1 cellular context compared by ENCODE assay signal in genomic region chr1:23916209-23917131, GRCh38.
TF ChIP-seq lines count a peak whose summit lies in the region.

No MANE protein-coding gene starts in this region.

TF ChIP-seq in endothelial cell of umbilical vein, 7 proteins besides CTCF, POLR2A, EP300 and RAD21 (continued from another document):
- TF ChIP-seq EZH2 (IDR thresholded peaks at IDR 0.05; ENCODE audit: borderline replicate concordance, low read depth, low read length, severe bottlenecking), result no peak
- TF ChIP-seq GATA2 (IDR thresholded peaks at IDR 0.05; ENCODE audit: insufficient read depth, insufficient read length, low read depth, low read length), result no peak
- TF ChIP-seq MYC (IDR thresholded peaks at IDR 0.05; ENCODE audit: low read depth, low read length), result no peak
- no peak for TF ChIP-seq JUN (IDR thresholded peaks at IDR 0.05; ENCODE audit: borderline replicate concordance, insufficient read depth, insufficient read length, low read depth)
- TF ChIP-seq MAX (IDR thresholded peaks at IDR 0.05; ENCODE audit: insufficient read depth, insufficient read length), result no peak
- no peak for TF ChIP-seq POLR2AphosphoS5 (IDR thresholded peaks at IDR 0.05; ENCODE audit: insufficient read depth, low read depth, low read length)
